In the genomic region with DNA sequence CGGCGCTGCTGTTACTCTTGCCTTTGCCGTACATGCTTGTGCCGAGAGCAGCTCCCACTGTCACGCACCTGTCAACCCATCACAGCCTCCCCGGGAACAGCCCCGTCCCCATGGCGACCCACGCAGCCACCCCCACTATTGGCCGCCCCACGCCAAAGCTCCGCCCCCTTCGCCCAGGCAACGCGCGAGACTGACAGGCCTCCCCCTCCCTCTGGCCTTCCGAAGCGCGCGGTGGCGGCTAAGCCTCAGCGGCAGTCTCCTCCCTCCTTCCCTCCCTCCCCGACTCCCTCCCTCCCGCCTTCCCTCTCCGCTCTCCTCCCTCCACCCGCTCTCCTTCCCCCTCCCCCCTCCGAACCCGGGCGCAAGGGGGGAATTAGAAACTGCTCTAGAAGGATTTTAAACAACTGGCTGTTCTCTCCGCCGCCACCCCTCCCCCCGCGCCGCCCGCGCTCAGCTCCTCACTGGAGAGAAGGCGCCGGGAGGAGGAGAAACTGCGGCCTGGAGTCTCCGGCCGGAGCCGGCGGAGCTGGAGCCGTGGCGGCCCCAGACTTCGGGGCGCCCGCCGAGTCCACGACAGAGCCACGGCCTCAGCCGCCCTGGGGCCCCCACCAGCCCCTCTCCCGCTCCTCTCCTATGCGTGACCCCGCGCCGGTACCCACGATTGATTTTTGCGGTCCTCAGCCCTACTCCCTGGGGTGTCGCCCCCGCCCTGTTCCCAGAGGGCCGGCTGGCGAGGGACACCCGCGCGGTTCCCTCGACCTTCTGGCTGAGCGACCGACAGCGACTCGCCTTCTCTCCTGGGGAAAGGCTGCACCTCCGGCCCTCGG, we compare ENCODE assay signal across 8 cellular contexts.
DNase-seq lines count a peak whose midpoint lies in the region; ATAC-seq, FAIRE-seq and TF ChIP-seq lines count a peak whose summit lies in the region.

Gene SSBP2 (minus strand): TSS at position 89 of the 827 bp plus-strand sequence. CDS start 55 bp downstream, at position 34.

- TF ChIP-seq POLR2A in H54 (IDR thresholded peaks at IDR 0.05; ENCODE audit: low read depth, low read length) (peak; percentile 68), Raji (IDR thresholded peaks at IDR 0.05; ENCODE audit: insufficient read depth, low read depth, low read length) (peak; percentile 94)

- peak within 1 kb of the TSS; percentile 67 for H3K4me3 ChIP-seq in fibroblast of pulmonary artery (replicated peaks; ENCODE audit: low read depth, low read length)

- H3K4me3 Mint-ChIP-seq in nephron: peak within 1 kb of the TSS; percentile 93 to 95 (median 95)

- no peaks in the 10 kb centered on the region for H3K9me3 Mint-ChIP-seq in nephron

- peak; percentile 96 for FAIRE-seq in H54 (lab: Jason Lieb, UNC)

- TF ChIP-seq CTCF in fibroblast of pulmonary artery (IDR thresholded peaks at IDR 0.05; ENCODE audit: low read length, missing control alignments): no peak
- TF ChIP-seq CTCF in nephron (IDR thresholded peaks at IDR 0.05; ENCODE audit: unreplicated experiment in 3 of 3): no peak

- peak; percentile 90 for ATAC-seq in stimulated activated naive CD8-positive, alpha-beta T cell treated with anti-CD3 and anti-CD28 coated beads, Interleukin-15, Interleukin-2, amounts not matched to agents 100 U/mL and 50 U/mL, for 24 hours

- DNase-seq in ELR (ENCODE audit: low read depth) (peak; percentile 97), H54 (ENCODE audit: insufficient read length, low spot score) (peak; percentile 86), LoVo (ENCODE audit: low spot score) (peak; percentile 98), fibroblast of pulmonary artery (ENCODE audit: low read depth) (peak; percentile 100)
- DNase-seq in activated effector memory CD4-positive, alpha-beta T cell treated with Interleukin-2 at 50 U/mL for 16 hours: peak; percentile 99
- DNase-seq in stimulated activated naive CD8-positive, alpha-beta T cell treated with anti-CD3 and anti-CD28 coated beads, Interleukin-15, Interleukin-2, amounts not matched to agents 100 U/mL and 50 U/mL, for 24 hours: peak; percentile 97

- no peaks in the 10 kb centered on the region for H3K36me3 Mint-ChIP-seq in nephron (ENCODE audit: low read depth)

- peaks cover 56% of the 10 kb centered on the region for H3K4me1 Mint-ChIP-seq in nephron

- peak within 1 kb of the TSS; percentile 90 to 98 (median 98) for H3K27ac Mint-ChIP-seq in nephron

- no peaks in the 10 kb centered on the region for H3K27me3 Mint-ChIP-seq in nephron (ENCODE audit: low read depth)

Comparison
In these comparisons a context has a peak if more than half of its experiments do, and no peak if none do; other contexts are left out.
1. Peak in every context shown above with its lines: DNase-seq, ATAC-seq and H3K4me3 ChIP-seq.